Comparison of ENCODE assay signal across 8 cellular contexts in genomic region chr4:153465145-153465544, GRCh38. TPM values are rescaled to one million over a fixed set of nuclear protein-coding genes. Genes with fewer than 3 reads are reported as not detected.
A peak's percentile ranks its signal among the peaks of the same experiment; 100 is the strongest.
DNase-seq lines count a peak whose midpoint lies in the region; ATAC-seq and TF ChIP-seq lines count a peak whose summit lies in the region.

No MANE protein-coding gene starts in this region.

- in situ Hi-C loops in KBM-7 (cut with MboI; ENCODE audit: low pct_unique_long_range_greater_than_20kb, low sequenced_read_pairs) = no loop called here

- no peak for TF ChIP-seq POLR2A in GM18505 (IDR thresholded peaks at IDR 0.05; ENCODE audit: borderline replicate concordance, extremely low read depth, insufficient read depth, insufficient read length)

- H3K4me1 Mint-ChIP-seq in CD14-positive monocyte (peaks cover 42% of the 10 kb centered on the region), nephron progenitor cell (peaks cover 47% of the 10 kb centered on the region)

- H3K36me3 ChIP-seq in colonic mucosa = no peaks in the 10 kb centered on the region

- peaks cover 0 to 3% (median 3%) of the 10 kb centered on the region in 3 donors for H3K27me3 Mint-ChIP-seq in CD14-positive monocyte (ENCODE audit: low read depth in 3 of 3)
- H3K27me3 Mint-ChIP-seq in nephron progenitor cell (ENCODE audit: low read depth, poor library complexity) = peaks cover 35% of the 10 kb centered on the region

- intact Hi-C loops in CD14-positive monocyte (cut with micrococcal nuclease) = loop anchor here in 1 of 2 donors (5.0 kb wide), 1 partner anchor 33 kb away; no protein-coding TSS in a partner anchor
- intact Hi-C loops in colonic mucosa (cut with DNase I) = no loop called here

- peak overlapping the region in 1 of 2 donors; percentile 77 for H3K9ac ChIP-seq in colonic mucosa (ENCODE audit: low read depth in 2 of 2, low read length in 2 of 2)

- H3K27ac ChIP-seq in colonic mucosa = no peak overlapping the region

- H3K4me3 Mint-ChIP-seq in CD14-positive monocyte (peak overlapping the region; percentile 85 to 94), nephron progenitor cell (peak overlapping the region; percentile 88)

- H3K27me3 ChIP-seq in colonic mucosa = no peaks in the 10 kb centered on the region

- DNase-seq in CD14-positive monocyte (ENCODE audit: low spot score) = no peak
- no peak for DNase-seq in Jurkat, Clone E6-1 (ENCODE audit: low read depth, low spot score)
- no peak for DNase-seq in colonic mucosa
- no peak for DNase-seq in nephron progenitor cell
- DNase-seq in SKM-1 treated with dmso at 0.1 percent for 144 hours (lab: John Stamatoyannopoulos, UW; ENCODE audit: unreplicated experiment) = no peak
- DNase-seq in GM10266 (ENCODE audit: extremely low spot score) = no peak
- DNase-seq in KBM-7 = no peak

- peak overlapping the region; percentile 60; the same call in 1 of the 2 replicates for H3K4me3 ChIP-seq in Jurkat, Clone E6-1 (ENCODE audit: low read length)
- H3K4me3 ChIP-seq in colonic mucosa = peak overlapping the region; percentile 84

- H3K9me3 Mint-ChIP-seq in CD14-positive monocyte = peaks cover 0 to 2% (median 0%) of the 10 kb centered on the region in 7 donors
- H3K9me3 Mint-ChIP-seq in nephron progenitor cell = no peaks in the 10 kb centered on the region

- TF ChIP-seq CTCF in CD14-positive monocyte (IDR thresholded peaks at IDR 0.05) (no peak), colonic mucosa (IDR thresholded peaks at IDR 0.05) (no peak), nephron progenitor cell (IDR thresholded peaks at IDR 0.05) (no peak), GM10266 (IDR thresholded peaks at IDR 0.05; ENCODE audit: control insufficient read depth, insufficient read depth, low read depth, missing control alignments) (no peak)

- no peaks in the 10 kb centered on the region for H3K9me3 ChIP-seq in colonic mucosa

- peak overlapping the region in 4 of 7 donors; percentile 45 to 91 (median 62) for H3K27ac Mint-ChIP-seq in CD14-positive monocyte
- H3K27ac Mint-ChIP-seq in nephron progenitor cell = no peak overlapping the region

- H3K4me1 ChIP-seq in colonic mucosa = peaks cover 5% of the 10 kb centered on the region

- H3K36me3 Mint-ChIP-seq in CD14-positive monocyte (peaks cover 6 to 9% of the 10 kb centered on the region in 2 donors), nephron progenitor cell (ENCODE audit: low read depth) (no peaks in the 10 kb centered on the region)

- ATAC-seq in GM18505 (IDR thresholded peaks at IDR 0.05; ENCODE audit: unreplicated experiment) = no peak

RNA-seq across cellular contexts. Expression of gene TMEM131L, which starts 1.0 kb away (rescaled TPM):
- polyA plus RNA-seq in CD14-positive monocyte = 10 to 100 TPM; 11.2 to 26.0 TPM
- 31.0 TPM for polyA plus RNA-seq in Jurkat, Clone E6-1 (2012; ENCODE audit: insufficient read depth, insufficient read length)
- total RNA-seq in colonic mucosa = 1 to 10 TPM; 4.8 to 6.2 TPM
